8 cellular contexts compared by ENCODE assay signal in the genomic region with DNA sequence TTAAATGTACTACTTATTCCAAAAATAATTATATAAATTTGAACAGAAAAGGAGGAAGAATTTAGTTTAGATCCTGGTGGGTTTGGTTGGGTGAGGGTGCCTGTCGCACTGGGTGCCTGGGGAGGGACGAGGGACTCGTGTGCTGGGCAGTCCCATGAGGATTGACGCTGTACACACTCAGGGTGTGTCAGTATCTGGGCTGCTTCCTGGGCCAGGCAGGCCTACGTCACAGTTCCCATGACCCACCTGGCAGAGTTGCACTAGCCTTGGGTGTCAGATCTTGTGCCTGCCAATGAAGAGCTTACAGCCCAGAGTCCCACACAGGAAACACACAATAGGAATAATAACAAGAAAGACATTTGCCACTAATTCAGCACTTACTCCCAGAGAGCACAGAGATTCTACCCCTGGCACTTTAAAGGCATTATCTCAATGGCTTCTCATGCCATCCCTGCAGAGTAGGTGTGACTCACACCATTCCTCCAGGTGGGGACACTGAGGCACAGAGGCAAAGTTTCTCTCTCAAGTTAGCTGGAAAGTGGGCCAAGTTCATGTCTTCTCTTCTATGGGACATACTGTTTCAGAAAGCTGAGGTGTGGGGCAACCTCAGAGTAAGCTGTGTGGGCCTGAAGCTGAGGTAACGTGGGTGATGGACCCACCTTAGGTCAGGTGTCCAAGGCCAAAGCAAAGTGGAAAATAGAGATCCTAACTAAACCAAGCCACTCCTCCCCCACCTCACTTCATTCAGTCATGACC. TPM values are rescaled to one million over a fixed set of nuclear protein-coding genes. Genes with fewer than 3 reads are reported as not detected.
DNase-seq lines count a peak whose midpoint lies in the region; ATAC-seq and TF ChIP-seq lines count a peak whose summit lies in the region.

No MANE protein-coding gene starts in this region.

- H3K4me1 Mint-ChIP-seq in central memory CD8-positive, alpha-beta T cell = peaks cover 21% of the 10 kb centered on the region
- H3K4me1 Mint-ChIP-seq in memory B cell = peaks cover 37% of the 10 kb centered on the region
- peaks cover 31% of the 10 kb centered on the region for H3K4me1 Mint-ChIP-seq in CD14-positive monocyte

- DNase-seq in AG10803 (ENCODE audit: low read depth) (peak; percentile 38), NCI-H1436 (lab: John Stamatoyannopoulos, UW) (peak; percentile 63), memory B cell (ENCODE audit: low spot score in 2 of 2) (peak; percentile 37 to 64), OCI-M2 (lab: John Stamatoyannopoulos, UW; ENCODE audit: unreplicated experiment) (no peak), CD14-positive monocyte (ENCODE audit: low spot score) (no peak)
- DNase-seq in central memory CD8-positive, alpha-beta T cell (ENCODE audit: low spot score in 2 of 2) = peak in 1 of 2 donors; percentile 11

- H3K4me3 Mint-ChIP-seq in central memory CD8-positive, alpha-beta T cell = no peak overlapping the region
- H3K4me3 Mint-ChIP-seq in memory B cell = peak overlapping the region; percentile 67
- no peak overlapping the region for H3K4me3 Mint-ChIP-seq in CD14-positive monocyte

- no peaks in the 10 kb centered on the region for H3K27me3 Mint-ChIP-seq in central memory CD8-positive, alpha-beta T cell
- H3K27me3 Mint-ChIP-seq in memory B cell (no peaks in the 10 kb centered on the region), CD14-positive monocyte (ENCODE audit: low read depth in 3 of 3) (no peaks in the 10 kb centered on the region)

- intact Hi-C loops in CD14-positive monocyte (cut with micrococcal nuclease) = loop anchor here in 1 of 2 donors (10.0 kb wide), 1 partner anchor 1135 kb away; no protein-coding TSS in a partner anchor

- H3K27ac Mint-ChIP-seq in central memory CD8-positive, alpha-beta T cell (ENCODE audit: low read depth) = peak overlapping the region; percentile 23
- no peak overlapping the region for H3K27ac Mint-ChIP-seq in memory B cell
- peak overlapping the region in 2 of 7 donors; percentile 49 to 51 for H3K27ac Mint-ChIP-seq in CD14-positive monocyte

- no peak for TF ChIP-seq CTCF in AG10803 (conservative IDR thresholded peaks at IDR 0.05; ENCODE audit: low read length)
- TF ChIP-seq CTCF in CD14-positive monocyte (IDR thresholded peaks at IDR 0.05) = no peak

- no peak overlapping the region for H3K4me3 ChIP-seq in AG10803 (ENCODE audit: low read length)

- no peaks in the 10 kb centered on the region for H3K9me3 Mint-ChIP-seq in central memory CD8-positive, alpha-beta T cell
- H3K9me3 Mint-ChIP-seq in memory B cell = no peaks in the 10 kb centered on the region
- H3K9me3 Mint-ChIP-seq in CD14-positive monocyte = peaks cover 0 to 2% (median 0%) of the 10 kb centered on the region in 7 donors

- no peak for ATAC-seq in central memory CD8-positive, alpha-beta T cell (replicated peaks; ENCODE audit: extremely low read depth, poor library complexity, severe bottlenecking)
- ATAC-seq in memory B cell (ENCODE audit: low read depth) (peak; percentile 80), HG03565 (IDR thresholded peaks at IDR 0.05; ENCODE audit: unreplicated experiment) (no peak), GM18861 (IDR thresholded peaks at IDR 0.05; ENCODE audit: unreplicated experiment) (no peak)

- peaks cover 13% of the 10 kb centered on the region for H3K36me3 Mint-ChIP-seq in central memory CD8-positive, alpha-beta T cell (ENCODE audit: insufficient read depth)
- H3K36me3 Mint-ChIP-seq in memory B cell = peaks cover 15% of the 10 kb centered on the region
- peaks cover 22 to 28% of the 10 kb centered on the region in 2 donors for H3K36me3 Mint-ChIP-seq in CD14-positive monocyte

RNA-seq across cellular contexts. Expression of a gene that starts 1.3 kb away (rescaled TPM):
- polyA plus RNA-seq in CD14-positive monocyte = under 1 TPM; 0.69 to 0.71 TPM

Comparison
In these comparisons a context has a peak if more than half of its experiments do, and no peak if none do; other contexts are left out.
1. DNase-seq: peak in AG10803 (single experiment), NCI-H1436 (single experiment) and memory B cell (2 of 2); none in OCI-M2 (single experiment) and CD14-positive monocyte (single experiment).